Comparison of ENCODE assay signal across 21 cellular contexts in the genomic region with DNA sequence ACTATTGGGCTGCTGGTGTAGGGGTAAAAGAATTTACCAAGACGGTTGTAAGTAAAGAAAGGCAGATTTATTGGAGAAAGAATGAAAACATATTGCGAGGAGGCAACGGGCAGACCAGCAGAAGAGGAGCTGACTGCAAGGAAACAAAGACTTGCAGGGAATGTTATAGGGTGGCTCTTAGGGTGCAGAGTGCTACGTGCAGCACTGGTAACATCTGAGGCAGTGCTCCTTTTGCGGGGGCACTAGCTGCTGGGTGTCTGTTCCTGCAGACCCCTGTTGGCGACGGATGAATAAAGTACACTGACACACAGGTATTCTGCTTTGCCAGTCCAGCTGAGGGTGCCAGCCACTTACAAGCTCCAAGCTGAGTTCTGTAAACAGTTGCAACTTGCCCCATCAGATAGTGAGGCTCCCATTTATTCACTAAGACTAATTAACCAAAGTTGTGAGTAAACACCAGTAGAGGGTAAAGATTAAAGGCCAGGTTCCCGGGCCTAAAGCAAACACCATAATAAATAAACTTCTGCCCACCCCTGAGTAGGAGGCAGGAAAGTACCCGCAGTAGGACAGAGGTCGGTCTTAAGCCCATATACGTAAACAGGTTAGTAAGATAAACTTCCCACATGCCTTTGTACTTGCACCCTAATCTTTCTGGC.
DNase-seq lines count a peak whose midpoint lies in the region; ATAC-seq, FAIRE-seq and TF ChIP-seq lines count a peak whose summit lies in the region.
"Had no signal": no experiment of that assay in that cellular context is flagged by ENCODE, and none has a peak within 500 bp of the region (broad histone marks: within the 10 kb centered on the region; RNA-seq: fewer than 3 reads in every experiment).

No MANE protein-coding gene starts in this region.

- H3K9ac ChIP-seq in HUES6 (ENCODE audit: low read length) (peak overlapping the region; percentile 95), HepG2 (ENCODE audit: insufficient read depth, low read depth, low read length) (no peak overlapping the region)
- H3K9ac ChIP-seq: BLaER1 had no signal

- 24% methylated on average over 7 of the region's 11 CpGs for WGBS in HepG2 (ENCODE audit: low lambda C conversion rate)

- ATAC-seq in WTC11, result no peak
- ATAC-seq in HepG2, result peak; percentile 67
- ATAC-seq: GM12878, K562 had no signal

- peaks cover 56% of the 10 kb centered on the region for H3K9me3 Mint-ChIP-seq in WTC11
- H3K9me3 Mint-ChIP-seq: CD4-positive, alpha-beta T cell had no signal

- no peaks in the 10 kb centered on the region for H3K79me2 ChIP-seq in HepG2 (ENCODE audit: insufficient read depth, low read length)

- DNase-seq in WTC11 (ENCODE audit: low spot score), result no peak
- no peak for DNase-seq in HepG2 (ENCODE audit: low spot score)
- no peak for DNase-seq in hepatic stellate cell (ENCODE audit: low spot score)
- DNase-seq in substantia nigra (lab: John Stamatoyannopoulos, UW), result no peak
- DNase-seq in NCI-H128 (lab: John Stamatoyannopoulos, UW; ENCODE audit: unreplicated experiment), result no peak
- DNase-seq in stimulated activated naive CD4-positive, alpha-beta T cell treated with Interleukin-2 at 50 U/mL for 16 hours (lab: John Stamatoyannopoulos, UW), result no peak
- DNase-seq: CD4-positive, alpha-beta T cell; DND-41; HCEC 1CT; NCI-H1105; NCI-H2029 treated with DMSO at 0.1 percent for 48 hours; NCI-H226; NCI-H510A treated with DMSO at 0.1 percent for 48 hours; NCI-H774; Peyer's patch; SJCRH30; T-helper 1 cell had no signal

- H3K36me3 Mint-ChIP-seq in WTC11, result peaks cover 42% of the 10 kb centered on the region

- in situ Hi-C loops in HepG2 (cut with HindIII; ENCODE audit: extremely low pct_ligation_motif_present, low pct_unique_long_range_greater_than_20kb), result no loop called here

- TF ChIP-seq POLR2A in HepG2 (IDR thresholded peaks at IDR 0.05; ENCODE audit: insufficient read depth in 1 of 2, low read depth in 2 of 2, low read length in 2 of 2), result no peak

- H3K9me3 ChIP-seq in HUES6 (ENCODE audit: control insufficient read depth, insufficient read depth, low read depth, low read length) (peaks cover 12% of the 10 kb centered on the region), HepG2 (ENCODE audit: low read length) (no peaks in the 10 kb centered on the region)
- H3K9me3 ChIP-seq: BLaER1, Peyer's patch, SJCRH30 had no signal

- CTCF ChIA-PET in WTC11 (lab: Charles Lee) (interaction anchor here (1.2 kb wide), 1 partner anchor 432 kb away, joined by 5 read pairs; no protein-coding TSS in a partner anchor), HepG2 (lab: Yijun Ruan, JAX; ENCODE audit: low intra/inter-chr PET ratio, low total read pairs) (no interaction called here)

- no peak for FAIRE-seq in HepG2 (lab: Jason Lieb, UNC)
- FAIRE-seq: GM12878, K562 had no signal

- H2AFZ ChIP-seq in HepG2 (ENCODE audit: low read length), result no peak overlapping the region

- TF ChIP-seq EP300 in HepG2 (IDR thresholded peaks at IDR 0.05; ENCODE audit: low read depth in 2 of 2, low read length in 2 of 2), result no peak
- no peak for TF ChIP-seq EP300 in HepG2 (CRISPR knock-in tag; IDR thresholded peaks at IDR 0.05; ENCODE audit: borderline replicate concordance)

- H3K4me1 ChIP-seq in HUES6 (ENCODE audit: control insufficient read depth, insufficient read depth, low read length) (peaks cover 57% of the 10 kb centered on the region), HepG2 (ENCODE audit: insufficient read depth, low read length) (peaks cover 13% of the 10 kb centered on the region)
- H3K4me1 ChIP-seq: BLaER1, Peyer's patch, SJCRH30 had no signal

- no TSS peak for BruUV-seq in HepG2 (replicated peaks; lab: Mats Ljungman, UMichigan)

- H3K4me1 Mint-ChIP-seq in WTC11, result peaks cover 49% of the 10 kb centered on the region

- H3K27ac ChIP-seq in HUES6 (ENCODE audit: low read depth, low read length) (peak overlapping the region; percentile 95; the same call in 1 of the 2 replicates), HepG2 (ENCODE audit: extremely low read length, insufficient read depth, low read length) (no peak overlapping the region), substantia nigra (ENCODE audit: low read depth, low read length, poor library complexity, severe bottlenecking) (no peak overlapping the region)
- H3K27ac ChIP-seq: BLaER1, Peyer's patch, SJCRH30 had no signal

- H3K27ac Mint-ChIP-seq in WTC11, result peak overlapping the region; percentile 63; the same call in 1 of the 2 replicates
- H3K27ac Mint-ChIP-seq: CD4-positive, alpha-beta T cell had no signal

- intact Hi-C loops in HepG2 (cut with micrococcal nuclease; ENCODE audit: unreplicated experiment), result no loop called here

- H3K4me3 ChIP-seq in HUES6 (ENCODE audit: low read depth, low read length) (no peak overlapping the region), HepG2 (replicated peaks in 1 of 3; ENCODE audit: insufficient read depth in 1 of 3, low read depth in 2 of 3, low read length in 3 of 3) (no peak overlapping the region)
- H3K4me3 ChIP-seq: BLaER1, GM12878, K562, Peyer's patch, SJCRH30 had no signal

- TF ChIP-seq RAD21 in HepG2 (CRISPR knock-in tag; IDR thresholded peaks at IDR 0.05), result no peak

- no peaks in the 10 kb centered on the region for H4K20me1 ChIP-seq in HepG2 (ENCODE audit: insufficient read depth, low read length)
- H4K20me1 ChIP-seq: BLaER1 had no signal

- no peaks in the 10 kb centered on the region for H3K27me3 ChIP-seq in HUES6 (ENCODE audit: control insufficient read depth, insufficient read depth, low read length)
- no peaks in the 10 kb centered on the region; a peak in 1 of 5 replicates for H3K27me3 ChIP-seq in HepG2 (ENCODE audit: control insufficient read depth in 1 of 2, insufficient read depth in 2 of 2, low read length in 2 of 2)
- H3K27me3 ChIP-seq: BLaER1, Peyer's patch, SJCRH30 had no signal

- POLR2A ChIA-PET in WTC11 (lab: Charles Lee) (no interaction called here), HepG2 (lab: Yijun Ruan, JAX) (no interaction called here)

- no peaks in the 10 kb centered on the region for H3K36me3 ChIP-seq in HUES6 (ENCODE audit: control insufficient read depth, insufficient read depth, low read length)
- H3K36me3 ChIP-seq in HepG2 (replicated peaks in 1 of 2; ENCODE audit: control insufficient read depth in 1 of 2, insufficient read depth in 2 of 2, low read length in 2 of 2), result no peaks in the 10 kb centered on the region
- H3K36me3 ChIP-seq: BLaER1, Peyer's patch, SJCRH30 had no signal

- H3K27me3 Mint-ChIP-seq in WTC11 (ENCODE audit: low read depth), result peaks cover 5% of the 10 kb centered on the region

- peak overlapping the region; percentile 10; the same call in 1 of the 2 replicates for H3K4me2 ChIP-seq in HepG2 (ENCODE audit: low read depth, low read length)
- H3K4me2 ChIP-seq: BLaER1 had no signal

- no peak for TF ChIP-seq CTCF in WTC11 (IDR thresholded peaks at IDR 0.05)
- TF ChIP-seq CTCF in HepG2 (CRISPR knock-in tag; IDR thresholded peaks at IDR 0.05), result no peak

- H3K4me3 Mint-ChIP-seq in WTC11, result no peak overlapping the region
- H3K4me3 Mint-ChIP-seq: CD4-positive, alpha-beta T cell had no signal

TF ChIP-seq in WTC11, 78 proteins besides CTCF, POLR2A, EP300 and RAD21 (continues in another document):
- TF ChIP-seq NFYB (CRISPR knock-in tag; conservative IDR thresholded peaks at IDR 0.05; ENCODE audit: low read depth), result no peak

TF ChIP-seq in HepG2, 621 proteins besides CTCF, POLR2A, EP300 and RAD21 (continues in another document):
- TF ChIP-seq, protein P1, sequence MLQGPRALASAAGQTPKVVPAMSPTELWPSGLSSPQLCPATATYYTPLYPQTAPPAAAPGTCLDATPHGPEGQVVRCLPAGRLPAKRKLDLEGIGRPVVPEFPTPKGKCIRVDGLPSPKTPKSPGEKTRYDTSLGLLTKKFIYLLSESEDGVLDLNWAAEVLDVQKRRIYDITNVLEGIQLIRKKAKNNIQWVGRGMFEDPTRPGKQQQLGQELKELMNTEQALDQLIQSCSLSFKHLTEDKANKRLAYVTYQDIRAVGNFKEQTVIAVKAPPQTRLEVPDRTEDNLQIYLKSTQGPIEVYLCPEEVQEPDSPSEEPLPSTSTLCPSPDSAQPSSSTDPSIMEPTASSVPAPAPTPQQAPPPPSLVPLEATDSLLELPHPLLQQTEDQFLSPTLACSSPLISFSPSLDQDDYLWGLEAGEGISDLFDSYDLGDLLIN (CRISPR knock-in tag; IDR thresholded peaks at IDR 0.05; ENCODE audit: borderline replicate concordance), result no peak
- TF ChIP-seq ZNF781 (CRISPR knock-in tag; IDR thresholded peaks at IDR 0.05; ENCODE audit: borderline replicate concordance, not compliant biosample characterization), result no peak
- TF ChIP-seq SRSF9 (IDR thresholded peaks at IDR 0.05; ENCODE audit: borderline replicate concordance, insufficient read depth, low read depth, low read length, poor library complexity, severe bottlenecking), result no peak
- TF ChIP-seq CBX5 (CRISPR knock-in tag; IDR thresholded peaks at IDR 0.05; ENCODE audit: borderline replicate concordance), result no peak
- TF ChIP-seq KDM3A (CRISPR knock-in tag; IDR thresholded peaks at IDR 0.05; ENCODE audit: low read depth), result no peak
- no peak for TF ChIP-seq IRF2 (CRISPR knock-in tag; IDR thresholded peaks at IDR 0.05)
- no peak for TF ChIP-seq SRF (IDR thresholded peaks at IDR 0.05; ENCODE audit: low read depth, low read length)
- TF ChIP-seq, protein P2, sequence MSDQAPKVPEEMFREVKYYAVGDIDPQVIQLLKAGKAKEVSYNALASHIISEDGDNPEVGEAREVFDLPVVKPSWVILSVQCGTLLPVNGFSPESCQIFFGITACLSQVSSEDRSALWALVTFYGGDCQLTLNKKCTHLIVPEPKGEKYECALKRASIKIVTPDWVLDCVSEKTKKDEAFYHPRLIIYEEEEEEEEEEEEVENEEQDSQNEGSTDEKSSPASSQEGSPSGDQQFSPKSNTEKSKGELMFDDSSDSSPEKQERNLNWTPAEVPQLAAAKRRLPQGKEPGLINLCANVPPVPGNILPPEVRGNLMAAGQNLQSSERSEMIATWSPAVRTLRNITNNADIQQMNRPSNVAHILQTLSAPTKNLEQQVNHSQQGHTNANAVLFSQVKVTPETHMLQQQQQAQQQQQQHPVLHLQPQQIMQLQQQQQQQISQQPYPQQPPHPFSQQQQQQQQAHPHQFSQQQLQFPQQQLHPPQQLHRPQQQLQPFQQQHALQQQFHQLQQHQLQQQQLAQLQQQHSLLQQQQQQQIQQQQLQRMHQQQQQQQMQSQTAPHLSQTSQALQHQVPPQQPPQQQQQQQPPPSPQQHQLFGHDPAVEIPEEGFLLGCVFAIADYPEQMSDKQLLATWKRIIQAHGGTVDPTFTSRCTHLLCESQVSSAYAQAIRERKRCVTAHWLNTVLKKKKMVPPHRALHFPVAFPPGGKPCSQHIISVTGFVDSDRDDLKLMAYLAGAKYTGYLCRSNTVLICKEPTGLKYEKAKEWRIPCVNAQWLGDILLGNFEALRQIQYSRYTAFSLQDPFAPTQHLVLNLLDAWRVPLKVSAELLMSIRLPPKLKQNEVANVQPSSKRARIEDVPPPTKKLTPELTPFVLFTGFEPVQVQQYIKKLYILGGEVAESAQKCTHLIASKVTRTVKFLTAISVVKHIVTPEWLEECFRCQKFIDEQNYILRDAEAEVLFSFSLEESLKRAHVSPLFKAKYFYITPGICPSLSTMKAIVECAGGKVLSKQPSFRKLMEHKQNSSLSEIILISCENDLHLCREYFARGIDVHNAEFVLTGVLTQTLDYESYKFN (CRISPR knock-in tag; conservative IDR thresholded peaks at IDR 0.05), result peak; percentile 70; the same call in 1 of the 2 replicates
- TF ChIP-seq TBL1XR1 (IDR thresholded peaks at IDR 0.05; ENCODE audit: borderline replicate concordance, low read length, partially characterized antibody), result no peak
